ENCODE assay signal across 12 cellular contexts in genomic region chr4:8340721-8341680, GRCh38.
DNase-seq lines count a peak whose midpoint lies in the region; ATAC-seq, FAIRE-seq and TF ChIP-seq lines count a peak whose summit lies in the region.
"Had no signal": no experiment of that assay in that cellular context is flagged by ENCODE, and none has a peak within 500 bp of the region (broad histone marks: within the 10 kb centered on the region; RNA-seq: fewer than 3 reads in every experiment).

No MANE protein-coding gene starts in this region.

- H3K4me3 Mint-ChIP-seq in chondrocyte (ENCODE audit: unreplicated experiment) (no peak overlapping the region), HFFc6 (no peak overlapping the region)
- H3K4me3 Mint-ChIP-seq: central memory CD8-positive, alpha-beta T cell; WTC11 had no signal

- TF ChIP-seq POLR2A in ovary (IDR thresholded peaks at IDR 0.05) (no peak), upper lobe of left lung (IDR thresholded peaks at IDR 0.05) (no peak), GM12891 (IDR thresholded peaks at IDR 0.05; ENCODE audit: low read depth, low read length) (no peak)

- peaks cover 5% of the 10 kb centered on the region for H3K4me1 Mint-ChIP-seq in chondrocyte (ENCODE audit: low read depth)
- peaks cover 11% of the 10 kb centered on the region for H3K4me1 Mint-ChIP-seq in HFFc6 (ENCODE audit: low read depth)
- H3K4me1 Mint-ChIP-seq: central memory CD8-positive, alpha-beta T cell had no signal

- H3K4me3 ChIP-seq in ovary, result no peak overlapping the region
- H3K4me3 ChIP-seq in upper lobe of left lung, result no peak overlapping the region

- H3K36me3 ChIP-seq in ovary (no peaks in the 10 kb centered on the region), upper lobe of left lung (no peaks in the 10 kb centered on the region)

- H3K27me3 Mint-ChIP-seq in chondrocyte (ENCODE audit: low read depth) (peaks cover 2% of the 10 kb centered on the region), HFFc6 (ENCODE audit: insufficient read depth) (peaks cover 5% of the 10 kb centered on the region)

- TF ChIP-seq CTCF in chondrocyte (IDR thresholded peaks at IDR 0.05), result no peak
- no peak for TF ChIP-seq CTCF in ovary (IDR thresholded peaks at IDR 0.05)
- TF ChIP-seq CTCF in upper lobe of left lung (IDR thresholded peaks at IDR 0.05), result no peak
- TF ChIP-seq CTCF in HFFc6 (IDR thresholded peaks at IDR 0.05), result no peak

- DNase-seq in chondrocyte (ENCODE audit: low spot score), result peak; percentile 50
- peak in 40 of 51 donors; percentile 14 to 87 (median 58) for DNase-seq in hypothalamus (lab: John Stamatoyannopoulos, UW)
- DNase-seq in ovary, result peak; percentile 89 to 93 (median 92)
- DNase-seq in upper lobe of left lung, result peak in 1 of 2 donors; percentile 83
- DNase-seq in HFFc6, result no peak
- no peak for DNase-seq in NCI-H1048 (lab: John Stamatoyannopoulos, UW)
- DNase-seq in GM12891 (ENCODE audit: insufficient read length, low spot score), result no peak
- no peak for DNase-seq in urothelium cell line (ENCODE audit: low spot score)
- DNase-seq: Caco-2, NCI-H510A had no signal

- no peak for TF ChIP-seq EP300 in ovary (IDR thresholded peaks at IDR 0.05)
- no peak for TF ChIP-seq EP300 in upper lobe of left lung (IDR thresholded peaks at IDR 0.05)

- no peak for FAIRE-seq in GM12891 (lab: Jason Lieb, UNC)
- FAIRE-seq in urothelium cell line (lab: Jason Lieb, UNC), result no peak

- 9 to 20% (median 12%) methylated on average over 17 of the region's 17 CpGs for WGBS in ovary, 3 donors
- WGBS in upper lobe of left lung, 2 donors, result 66 to 80% methylated on average over 14 to 17 of the region's 17 CpGs

- ATAC-seq in upper lobe of left lung (ENCODE audit: low FRiP score in 2 of 2), result peak; percentile 76 to 94
- ATAC-seq: WTC11 had no signal

- peak overlapping the region; percentile 50 to 90 for H3K27ac ChIP-seq in ovary
- peak overlapping the region in 3 of 4 donors; percentile 28 to 43 (median 43) for H3K27ac ChIP-seq in upper lobe of left lung

- H3K27me3 ChIP-seq in ovary, result no peaks in the 10 kb centered on the region
- H3K27me3 ChIP-seq in upper lobe of left lung, result no peaks in the 10 kb centered on the region

- H3K36me3 Mint-ChIP-seq in chondrocyte (ENCODE audit: low read depth), result peaks cover under 1% of the 10 kb centered on the region
- peaks cover 1% of the 10 kb centered on the region for H3K36me3 Mint-ChIP-seq in HFFc6 (ENCODE audit: low read depth)

- H3K9me3 ChIP-seq in ovary (no peaks in the 10 kb centered on the region), upper lobe of left lung (no peaks in the 10 kb centered on the region)
- H3K9me3 ChIP-seq: Caco-2 had no signal

- H3K9me3 Mint-ChIP-seq in chondrocyte (ENCODE audit: low read depth) (peaks cover 7% of the 10 kb centered on the region), HFFc6 (peaks cover 6% of the 10 kb centered on the region)

- intact Hi-C loops in ovary (cut with DNase I), result loop anchor here in 1 of 4 donors (10.0 kb wide), 1 partner anchor 66 kb away; no protein-coding TSS in a partner anchor

- H3K27ac Mint-ChIP-seq in chondrocyte (ENCODE audit: unreplicated experiment) (no peak overlapping the region), HFFc6 (no peak overlapping the region)
- H3K27ac Mint-ChIP-seq: WTC11 had no signal

- H3K4me1 ChIP-seq in ovary (ENCODE audit: insufficient read depth), result peaks cover 25% of the 10 kb centered on the region
- H3K4me1 ChIP-seq in upper lobe of left lung, result no peaks in the 10 kb centered on the region
- H3K4me1 ChIP-seq: Caco-2 had no signal

TF ChIP-seq in GM12891, 5 proteins besides CTCF, POLR2A, EP300 and RAD21:
- TF ChIP-seq TAF1 (IDR thresholded peaks at IDR 0.05; ENCODE audit: low read depth, low read length), result no peak
- TF ChIP-seq POU2F2 (IDR thresholded peaks at IDR 0.05; ENCODE audit: low read depth, low read length), result no peak
- no peak for TF ChIP-seq POLR2AphosphoS5 (IDR thresholded peaks at IDR 0.05; ENCODE audit: low read depth, low read length)
- TF ChIP-seq SPI1 (IDR thresholded peaks at IDR 0.05; ENCODE audit: low read depth, low read length), result no peak
- TF ChIP-seq PAX5 (IDR thresholded peaks at IDR 0.05; ENCODE audit: insufficient read depth, low read length, severe bottlenecking), result no peak
TF ChIP-seq in GM12891: peak in this region for 0.

Comparison
In these comparisons a context has a peak if more than half of its experiments do, and no peak if none do; other contexts are left out.
1. DNase-seq: peak in chondrocyte (single experiment), hypothalamus (40 of 51) and ovary (5 of 5); none in HFFc6 (single experiment), NCI-H1048 (single experiment), GM12891 (single experiment) and urothelium cell line (single experiment).